8 cellular contexts compared by ENCODE assay signal in the genomic region with DNA sequence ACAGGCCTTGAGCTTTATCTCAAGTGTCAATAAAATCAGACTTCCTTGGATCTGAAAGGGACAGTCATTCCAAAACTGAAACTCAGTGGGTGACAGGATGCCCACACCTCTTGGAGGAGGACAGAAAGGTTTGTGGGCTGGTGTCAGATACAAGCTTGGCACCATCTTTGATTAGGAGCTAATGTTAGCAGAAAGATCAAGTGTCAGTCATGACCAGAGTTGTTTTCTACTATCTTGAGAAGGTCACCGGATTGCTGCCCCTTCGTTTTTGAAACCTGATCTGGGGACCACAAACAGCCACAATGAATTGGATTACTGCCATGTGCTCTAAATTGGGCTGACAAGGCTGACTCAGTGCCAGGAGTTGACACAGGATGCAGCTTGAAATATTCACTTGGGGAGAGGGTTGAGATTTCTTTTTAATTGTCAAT.
A peak's percentile ranks its signal among the peaks of the same experiment; 100 is the strongest.
DNase-seq lines count a peak whose midpoint lies in the region; ATAC-seq and TF ChIP-seq lines count a peak whose summit lies in the region.

No MANE protein-coding gene starts in this region.

- peaks cover 2% of the 10 kb centered on the region for H3K27me3 Mint-ChIP-seq in activated naive CD8-positive, alpha-beta T cell treated with anti-CD3 and anti-CD28 coated beads, Interleukin-2, amount 10 ng/mL, durations not matched to agents 7 days and 5 days

- DNase-seq in A172 (ENCODE audit: low spot score) (peak; percentile 56), NCI-H1105 treated with DMSO at 0.1 percent for 48 hours (lab: John Stamatoyannopoulos, UW) (peak; percentile 89), lower lobe of right lung (no peak), GM03348 (ENCODE audit: low spot score) (no peak), activated gamma-delta T cell treated with Interleukin-2 at 50 U/mL for 16 hours (no peak)
- DNase-seq in activated naive CD8-positive, alpha-beta T cell treated with anti-CD3 and anti-CD28 coated beads, Interleukin-2, amount 10 ng/mL, durations not matched to agents 7 days and 5 days = no peak

- peaks cover 10% of the 10 kb centered on the region for H3K4me1 Mint-ChIP-seq in activated naive CD8-positive, alpha-beta T cell treated with anti-CD3 and anti-CD28 coated beads, Interleukin-2, amount 10 ng/mL, durations not matched to agents 7 days and 5 days

- no peak overlapping the region for H3K4me3 ChIP-seq in lower lobe of right lung

- POLR2A ChIA-PET in activated naive CD8-positive, alpha-beta T cell treated with anti-CD3 and anti-CD28 coated beads, Interleukin-2, amount 10 ng/mL, durations not matched to agents 7 days and 5 days (lab: Charles Lee) = no interaction called here

- ATAC-seq in GM21360 (IDR thresholded peaks at IDR 0.05; ENCODE audit: unreplicated experiment) (peak; percentile 52), lower lobe of right lung (peak in 1 of 2 donors; percentile 28), HG02678 (IDR thresholded peaks at IDR 0.05; ENCODE audit: unreplicated experiment) (no peak)
- ATAC-seq in activated naive CD8-positive, alpha-beta T cell treated with anti-CD3 and anti-CD28 coated beads, Interleukin-2, amount 10 ng/mL, durations not matched to agents 7 days and 5 days (ENCODE audit: low read depth) = peak; percentile 69

- H3K36me3 ChIP-seq in lower lobe of right lung = no peaks in the 10 kb centered on the region

- TF ChIP-seq CTCF in lower lobe of right lung (IDR thresholded peaks at IDR 0.05) = no peak

- intact Hi-C loops in lower lobe of right lung (cut with DNase I) = no loop called here

- no peaks in the 10 kb centered on the region for H3K36me3 Mint-ChIP-seq in activated naive CD8-positive, alpha-beta T cell treated with anti-CD3 and anti-CD28 coated beads, Interleukin-2, amount 10 ng/mL, durations not matched to agents 7 days and 5 days

- peaks cover 5% of the 10 kb centered on the region for H3K4me1 ChIP-seq in lower lobe of right lung

- no peak overlapping the region for H3K4me3 Mint-ChIP-seq in activated naive CD8-positive, alpha-beta T cell treated with anti-CD3 and anti-CD28 coated beads, Interleukin-2, amount 10 ng/mL, durations not matched to agents 7 days and 5 days

- H3K27ac ChIP-seq in lower lobe of right lung = peak overlapping the region; percentile 78

- peak overlapping the region; percentile 4 for H3K27ac Mint-ChIP-seq in activated naive CD8-positive, alpha-beta T cell treated with anti-CD3 and anti-CD28 coated beads, Interleukin-2, amount 10 ng/mL, durations not matched to agents 7 days and 5 days

- H3K27me3 ChIP-seq in lower lobe of right lung (ENCODE audit: low read depth) = no peaks in the 10 kb centered on the region

- H3K9me3 Mint-ChIP-seq in activated naive CD8-positive, alpha-beta T cell treated with anti-CD3 and anti-CD28 coated beads, Interleukin-2, amount 10 ng/mL, durations not matched to agents 7 days and 5 days = no peaks in the 10 kb centered on the region

- H3K9me3 ChIP-seq in lower lobe of right lung = no peaks in the 10 kb centered on the region

Comparison
In these comparisons a context has a peak if more than half of its experiments do, and no peak if none do; other contexts are left out.
1. DNase-seq: peak in A172 (single experiment) and NCI-H1105 treated with DMSO at 0.1 percent for 48 hours (single experiment); none in activated naive CD8-positive, alpha-beta T cell treated with anti-CD3 and anti-CD28 coated beads, Interleukin-2, amount 10 ng/mL, durations not matched to agents 7 days and 5 days (single experiment), lower lobe of right lung (single experiment), GM03348 (single experiment) and activated gamma-delta T cell treated with Interleukin-2 at 50 U/mL for 16 hours (single experiment).